ENCODE assay signal across 16 cellular contexts in genomic region chr4:158781963-158782362, GRCh38. TPM values are rescaled to one million over a fixed set of nuclear protein-coding genes. Genes with fewer than 3 reads are reported as not detected.
DNase-seq lines count a peak whose midpoint lies in the region; TF ChIP-seq lines count a peak whose summit lies in the region.
"Had no signal": no experiment of that assay in that cellular context is flagged by ENCODE, and none has a peak within 500 bp of the region (broad histone marks: within the 10 kb centered on the region; RNA-seq: fewer than 3 reads in every experiment).

No MANE protein-coding gene starts in this region.

- H3K4me3 ChIP-seq in GM23248 (peak overlapping the region; percentile 49; the same call in 1 of the 2 replicates), SK-N-SH (ENCODE audit: low read depth in 2 of 2, low read length in 1 of 2) (no peak overlapping the region), epithelial cell of proximal tubule (ENCODE audit: low read depth, low read length) (no peak overlapping the region), osteoblast (ENCODE audit: insufficient read depth, low read length) (peak overlapping the region; percentile 53), vagina (no peak overlapping the region)
- H3K4me3 ChIP-seq: BLaER1 treated with 17β-estradiol and CSF1 and Interleukin-3, amounts not matched to agents 10 nM and 100 nM; mucosa of descending colon had no signal

- H3K9me3 ChIP-seq in GM23248 (ENCODE audit: low read depth): no peaks in the 10 kb centered on the region
- H3K9me3 ChIP-seq in SK-N-SH: no peaks in the 10 kb centered on the region
- H3K9me3 ChIP-seq in osteoblast (ENCODE audit: low read depth, low read length): no peaks in the 10 kb centered on the region
- no peaks in the 10 kb centered on the region for H3K9me3 ChIP-seq in vagina
- H3K9me3 ChIP-seq: BLaER1 treated with 17β-estradiol and CSF1 and Interleukin-3, amounts not matched to agents 10 nM and 100 nM; mucosa of descending colon had no signal

- H3K79me2 ChIP-seq in GM23248 (ENCODE audit: insufficient read depth): peaks cover 91% of the 10 kb centered on the region
- H3K79me2 ChIP-seq in SK-N-SH (ENCODE audit: insufficient read depth): peaks cover 84% of the 10 kb centered on the region
- H3K79me2 ChIP-seq in osteoblast (ENCODE audit: insufficient read depth, low read length): peaks cover 94% of the 10 kb centered on the region

- CTCF ChIA-PET in SK-N-SH (lab: Yijun Ruan, JAX): interaction anchor here (0.6 to 1.6 kb wide), 5 partner anchors 13 to 74 kb away, joined by 3 to 4 read pairs (median 3); partner anchors contain the start of gene FNIP2

- intact Hi-C loops in vagina (cut with DNase I): no loop called here

- H3K4me1 ChIP-seq in GM23248 (ENCODE audit: insufficient read depth): peaks cover 39% of the 10 kb centered on the region
- peaks cover 17 to 32% of the 10 kb centered on the region in 2 experiments for H3K4me1 ChIP-seq in SK-N-SH (ENCODE audit: control insufficient read depth in 1 of 2, insufficient read depth in 2 of 2, low read depth in 1 of 2, low read length in 1 of 2)
- peaks cover 45% of the 10 kb centered on the region for H3K4me1 ChIP-seq in osteoblast (ENCODE audit: insufficient read depth, low read length)
- peaks cover 60% of the 10 kb centered on the region for H3K4me1 ChIP-seq in vagina

- H4K20me1 ChIP-seq in GM23248 (ENCODE audit: insufficient read depth): no peaks in the 10 kb centered on the region
- H4K20me1 ChIP-seq in SK-N-SH (ENCODE audit: insufficient read depth): no peaks in the 10 kb centered on the region
- peaks cover 4% of the 10 kb centered on the region for H4K20me1 ChIP-seq in osteoblast (ENCODE audit: insufficient read depth, low read length)

- POLR2A ChIA-PET in SK-N-SH (lab: Yijun Ruan, JAX): interaction anchor here (0.6 kb wide), 1 partner anchor 35 kb away, joined by 3 read pairs; no protein-coding TSS in a partner anchor

- H3K27ac ChIP-seq in GM23248: peak overlapping the region; percentile 75
- H3K27ac ChIP-seq in SK-N-SH (ENCODE audit: low read depth in 2 of 2, low read length in 1 of 2): peak overlapping the region in 1 of 2 experiments; percentile 48; a peak in 2 of 4 replicates
- H3K27ac ChIP-seq in osteoblast (ENCODE audit: low read depth, low read length): peak overlapping the region; percentile 96
- H3K27ac ChIP-seq in vagina: no peak overlapping the region
- H3K27ac ChIP-seq: BLaER1 treated with 17β-estradiol and CSF1 and Interleukin-3, amounts not matched to agents 10 nM and 100 nM had no signal

- H3F3A ChIP-seq in GM23248 (ENCODE audit: insufficient read depth) (peaks cover 23% of the 10 kb centered on the region), SK-N-SH (replicated peaks; ENCODE audit: insufficient read depth) (peaks cover 15% of the 10 kb centered on the region)

- DNase-seq in GM23248: no peak
- no peak for DNase-seq in SK-N-SH
- no peak for DNase-seq in epithelial cell of proximal tubule (ENCODE audit: low read depth)
- DNase-seq in osteoblast (ENCODE audit: insufficient read length, low spot score, missing footprints): no peak
- no peak for DNase-seq in globus pallidus (ENCODE audit: low spot score)
- no peak for DNase-seq in GF-D8 (lab: John Stamatoyannopoulos, UW)
- no peak for DNase-seq in vagina (ENCODE audit: extremely low spot score in 2 of 2)
- DNase-seq in NCI-H345 (lab: John Stamatoyannopoulos, UW): no peak
- DNase-seq: activated CD4-positive, alpha-beta T cell treated with anti-CD3 and anti-CD28 coated beads for 48 hours; activated naive CD8-positive, alpha-beta T cell treated with anti-CD3 and anti-CD28 coated beads, Interleukin-2, amount 50 U/mL, for 24 hours; activated T-cell treated with anti-CD3 and anti-CD28 coated beads, Interleukin-2, amount 50 U/mL, for 1 hour; cortex of kidney; mucosa of descending colon; NCI-H1105 treated with DMSO at 0.1 percent for 48 hours; NCI-H510A had no signal

- H3K9ac ChIP-seq in GM23248: peak overlapping the region; percentile 47; the same call in 1 of the 2 replicates
- peak overlapping the region; percentile 15; the same call in 1 of the 2 replicates for H3K9ac ChIP-seq in SK-N-SH

- H3K27me3 ChIP-seq in GM23248 (replicated peaks; ENCODE audit: insufficient read depth) (no peaks in the 10 kb centered on the region), SK-N-SH (ENCODE audit: insufficient read depth) (no peaks in the 10 kb centered on the region), osteoblast (ENCODE audit: insufficient read depth, low read length) (no peaks in the 10 kb centered on the region), vagina (no peaks in the 10 kb centered on the region)
- H3K27me3 ChIP-seq: BLaER1 treated with 17β-estradiol and CSF1 and Interleukin-3, amounts not matched to agents 10 nM and 100 nM had no signal

- H3K36me3 ChIP-seq in GM23248 (ENCODE audit: low read depth) (no peaks in the 10 kb centered on the region), SK-N-SH (replicated peaks in 1 of 2; ENCODE audit: control insufficient read depth in 1 of 2, insufficient read depth in 2 of 2, low read length in 1 of 2) (no peaks in the 10 kb centered on the region), osteoblast (ENCODE audit: insufficient read depth, low read length) (no peaks in the 10 kb centered on the region), vagina (no peaks in the 10 kb centered on the region)
- H3K36me3 ChIP-seq: BLaER1 treated with 17β-estradiol and CSF1 and Interleukin-3, amounts not matched to agents 10 nM and 100 nM had no signal

- no peak for TF ChIP-seq CTCF in SK-N-SH (IDR thresholded peaks at IDR 0.05)
- peak; percentile 10 for TF ChIP-seq CTCF in epithelial cell of proximal tubule (conservative IDR thresholded peaks at IDR 0.05; ENCODE audit: low read depth, low read length)
- no peak for TF ChIP-seq CTCF in osteoblast (IDR thresholded peaks at IDR 0.05; ENCODE audit: extremely low read depth, low read depth, low read length)
- TF ChIP-seq CTCF in vagina (IDR thresholded peaks at IDR 0.05): no peak

- no peak for TF ChIP-seq EP300 in SK-N-SH (IDR thresholded peaks at IDR 0.05; ENCODE audit: borderline replicate concordance in 1 of 2, low read depth in 1 of 2, low read length in 1 of 2)

- H3K4me2 ChIP-seq in GM23248 (ENCODE audit: unreplicated experiment): peak overlapping the region; percentile 68
- H3K4me2 ChIP-seq in SK-N-SH: no peak overlapping the region
- peak overlapping the region; percentile 79 for H3K4me2 ChIP-seq in osteoblast (ENCODE audit: insufficient read depth, low read length)

- TF ChIP-seq POLR2A in vagina (IDR thresholded peaks at IDR 0.05): no peak

- H2AFZ ChIP-seq in GM23248: no peak overlapping the region
- no peak overlapping the region for H2AFZ ChIP-seq in SK-N-SH (ENCODE audit: low read depth)
- no peak overlapping the region for H2AFZ ChIP-seq in osteoblast (ENCODE audit: low read length)

- in situ Hi-C loops in GM23248 (cut with MboI): no loop called here

- 95 to 97% methylated on average over 1 of the region's 1 CpG for WGBS in GM23248 (ENCODE audit: low coverage in 1 of 2, low lambda C conversion rate in 2 of 2, missing lambda C conversion rate in 2 of 2), 2 experiments
- 50% methylated on average over 1 of the region's 1 CpG for WGBS in SK-N-SH (ENCODE audit: low lambda C conversion rate)

- H3K9me2 ChIP-seq in GM23248 (ENCODE audit: insufficient read depth) (no peaks in the 10 kb centered on the region), SK-N-SH (no peaks in the 10 kb centered on the region)

- no peak for TF ChIP-seq RAD21 in SK-N-SH (IDR thresholded peaks at IDR 0.05; ENCODE audit: low read length)

TF ChIP-seq in SK-N-SH, 30 proteins besides CTCF, POLR2A, EP300 and RAD21 (continues in another document):
- TF ChIP-seq JUND (IDR thresholded peaks at IDR 0.05) (no peak), FOXJ3 (CRISPR knock-in tag; IDR thresholded peaks at IDR 0.05) (no peak), POLR2AphosphoS5 (IDR thresholded peaks at IDR 0.05; ENCODE audit: low read depth, low read length) (no peak), TEAD4 (IDR thresholded peaks at IDR 0.05; ENCODE audit: borderline replicate concordance, insufficient read depth) (no peak), REST (IDR thresholded peaks at IDR 0.05; ENCODE audit: low read depth, low read length) (no peak)

RNA-seq across cellular contexts. Expression of gene FNIP2, which starts 13.1 kb away (rescaled TPM):
- total RNA-seq in GM23248 (2014; rRNA removed; shearing (Covaris generic)): 14.4 and 22.4 TPM in 2 replicates
- 1.8 TPM in 2 replicates for polyA plus RNA-seq in GM23248 (2016; fragmentation: Nextera tagmentation; extraction: Ambion mirVana)
- 0.97 and 1.6 TPM in 2 replicates for polyA plus RNA-seq in SK-N-SH (2012; rRNA removed)
- polyA plus RNA-seq in SK-N-SH (2012; cell fraction: cytosol; rRNA removed): 1.2 and 1.8 TPM in 2 replicates
- 1.5 and 2.4 TPM in 2 replicates for polyA plus RNA-seq in SK-N-SH (2012; cell fraction: nucleus; rRNA removed)
- 16.2 and 20.8 TPM in 2 replicates for total RNA-seq in epithelial cell of proximal tubule
- 73.4 and 78.9 TPM in 2 replicates for total RNA-seq in osteoblast
- total RNA-seq in vagina: 25.3 TPM

RNA-seq across cellular contexts. Expression of gene PPID, which starts 58.8 kb away (rescaled TPM):
- 19.2 and 29.1 TPM in 2 replicates for total RNA-seq in GM23248 (2014; rRNA removed; shearing (Covaris generic))
- polyA plus RNA-seq in GM23248 (2016; fragmentation: Nextera tagmentation; extraction: Ambion mirVana) (37.0 and 41.0 TPM in 2 replicates), SK-N-SH (2012; rRNA removed) (13.2 and 20.2 TPM in 2 replicates)
- polyA plus RNA-seq in SK-N-SH (2012; cell fraction: cytosol; rRNA removed): 27.0 and 33.1 TPM in 2 replicates
- polyA plus RNA-seq in SK-N-SH (2012; cell fraction: nucleus; rRNA removed): 10.9 and 15.9 TPM in 2 replicates
- total RNA-seq in epithelial cell of proximal tubule (51.0 and 54.0 TPM in 2 replicates), osteoblast (19.2 and 21.4 TPM in 2 replicates), vagina (15.0 TPM)

Comparison
In these comparisons a context has a peak if more than half of its experiments do, and no peak if none do; other contexts are left out.
1. H3K4me3 ChIP-seq: peak in GM23248 (single experiment) and osteoblast (single experiment); none in SK-N-SH (0 of 2), epithelial cell of proximal tubule (single experiment) and vagina (0 of 2).